ENCODE assay signal across 19 cellular contexts in the genomic region with DNA sequence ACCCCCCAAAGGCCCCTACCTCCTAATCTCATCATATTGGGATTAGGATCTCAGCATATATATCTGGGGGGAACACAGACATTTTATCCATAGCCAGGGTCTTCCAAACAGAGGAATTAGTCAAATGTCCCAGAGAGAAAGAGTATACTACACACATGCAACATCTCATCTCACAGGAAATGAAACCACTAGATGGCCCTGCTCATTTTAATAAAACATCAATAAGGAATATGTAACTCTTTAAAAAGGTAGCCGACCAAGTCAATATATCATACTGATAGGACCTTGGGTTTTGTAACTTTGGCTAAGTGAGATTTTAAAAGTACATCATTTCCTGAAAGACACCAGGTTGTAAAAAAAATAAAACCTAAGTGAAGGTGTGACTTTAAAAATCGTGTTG. TPM values are rescaled to one million over a fixed set of nuclear protein-coding genes. Genes with fewer than 3 reads are reported as not detected.
DNase-seq lines count a peak whose midpoint lies in the region; TF ChIP-seq lines count a peak whose summit lies in the region.
"Had no signal": no experiment of that assay in that cellular context is flagged by ENCODE, and none has a peak within 500 bp of the region (broad histone marks: within the 10 kb centered on the region; RNA-seq: fewer than 3 reads in every experiment).

No MANE protein-coding gene starts in this region.

- DNase-seq in choroid plexus epithelial cell (ENCODE audit: low read depth) (no peak), osteoblast (ENCODE audit: insufficient read length, low spot score, missing footprints) (peak; percentile 56), NCI-H524 (lab: John Stamatoyannopoulos, UW) (no peak), endothelial cell (ENCODE audit: low spot score) (no peak), NCI-H1092 treated with DMSO at 0.1 percent for 48 hours (lab: John Stamatoyannopoulos, UW) (no peak)
- DNase-seq: ACHN; CD4-positive, CD25-positive, alpha-beta regulatory T cell; DMS53; H9; KG1; MG63; NCI-H187 treated with DMSO at 0.1 percent for 48 hours; NCI-H345; NCI-H69; NK-92 treated with Interleukin-12 subunit alpha and Interleukin-12 subunit beta, amount 100 ng/mL, for 24 hours; PC-9; T-cell had no signal

- H3K27ac ChIP-seq in osteoblast (ENCODE audit: low read depth, low read length), result peak overlapping the region; percentile 1
- H3K27ac ChIP-seq: PC-9 had no signal

- H3K27me3 ChIP-seq in osteoblast (ENCODE audit: insufficient read depth, low read length), result no peaks in the 10 kb centered on the region
- H3K27me3 ChIP-seq: MG63 had no signal

- H3K9me3 ChIP-seq in osteoblast (ENCODE audit: low read depth, low read length), result no peaks in the 10 kb centered on the region

- no peaks in the 10 kb centered on the region for H3K79me2 ChIP-seq in osteoblast (ENCODE audit: insufficient read depth, low read length)

- no peaks in the 10 kb centered on the region for H3K36me3 Mint-ChIP-seq in endothelial cell (ENCODE audit: low read depth, unreplicated experiment)
- H3K36me3 Mint-ChIP-seq: CD4-positive, CD25-positive, alpha-beta regulatory T cell; T-cell had no signal

- H3K36me3 ChIP-seq in osteoblast (ENCODE audit: insufficient read depth, low read length), result no peaks in the 10 kb centered on the region
- H3K36me3 ChIP-seq: MG63 had no signal

- H3K4me1 Mint-ChIP-seq in endothelial cell (ENCODE audit: unreplicated experiment), result no peaks in the 10 kb centered on the region
- H3K4me1 Mint-ChIP-seq: CD4-positive, CD25-positive, alpha-beta regulatory T cell; T-cell had no signal

- H3K4me3 ChIP-seq in choroid plexus epithelial cell (ENCODE audit: low read depth, low read length), result no peak overlapping the region
- no peak overlapping the region for H3K4me3 ChIP-seq in osteoblast (ENCODE audit: insufficient read depth, low read length)
- H3K4me3 ChIP-seq: MG63, PC-9 had no signal

- H3K27me3 Mint-ChIP-seq in endothelial cell (ENCODE audit: unreplicated experiment), result no peaks in the 10 kb centered on the region
- H3K27me3 Mint-ChIP-seq: CD4-positive, CD25-positive, alpha-beta regulatory T cell had no signal

- peaks cover 17% of the 10 kb centered on the region for H3K4me1 ChIP-seq in osteoblast (ENCODE audit: insufficient read depth, low read length)

- H4K20me1 ChIP-seq in osteoblast (ENCODE audit: insufficient read depth, low read length), result no peaks in the 10 kb centered on the region

- no peak overlapping the region for H2AFZ ChIP-seq in osteoblast (ENCODE audit: low read length)
- H2AFZ ChIP-seq: PC-9 had no signal

- TF ChIP-seq CTCF in GM12873 (IDR thresholded peaks at IDR 0.05; ENCODE audit: insufficient read depth, low read depth, low read length, missing control alignments), result peak; percentile 8
- peak; percentile 34; the same call in 1 of the 2 replicates for TF ChIP-seq CTCF in LNCAP (IDR thresholded peaks at IDR 0.05)
- TF ChIP-seq CTCF in choroid plexus epithelial cell (conservative IDR thresholded peaks at IDR 0.05; ENCODE audit: low read depth, low read length), result peak; percentile 19
- peak; percentile 26 for TF ChIP-seq CTCF in osteoblast (IDR thresholded peaks at IDR 0.05; ENCODE audit: extremely low read depth, low read depth, low read length)
- no peak for TF ChIP-seq CTCF in endothelial cell (IDR thresholded peaks at IDR 0.05; ENCODE audit: unreplicated experiment)

- no peak overlapping the region for H3K4me2 ChIP-seq in osteoblast (ENCODE audit: insufficient read depth, low read length)
- H3K4me2 ChIP-seq: PC-9 had no signal

- no peak overlapping the region for H3K4me3 Mint-ChIP-seq in endothelial cell (ENCODE audit: unreplicated experiment)
- H3K4me3 Mint-ChIP-seq: CD4-positive, CD25-positive, alpha-beta regulatory T cell; H9; T-cell had no signal

- H3K9me3 Mint-ChIP-seq in endothelial cell (ENCODE audit: unreplicated experiment), result no peaks in the 10 kb centered on the region

- no peak overlapping the region for H3K27ac Mint-ChIP-seq in endothelial cell (ENCODE audit: unreplicated experiment)
- H3K27ac Mint-ChIP-seq: CD4-positive, CD25-positive, alpha-beta regulatory T cell; H9; T-cell had no signal

RNA-seq across cellular contexts. Expression of a gene that starts 45.6 kb away (rescaled TPM):
- total RNA-seq in osteoblast, result 15.6 TPM in 2 replicates
- total RNA-seq in endothelial cell (ENCODE audit: unreplicated experiment), result 0.92 TPM
- total RNA-seq: CD4-positive, CD25-positive, alpha-beta regulatory T cell had no signal
